ENCODE assay signal across 13 cellular contexts in the genomic region with DNA sequence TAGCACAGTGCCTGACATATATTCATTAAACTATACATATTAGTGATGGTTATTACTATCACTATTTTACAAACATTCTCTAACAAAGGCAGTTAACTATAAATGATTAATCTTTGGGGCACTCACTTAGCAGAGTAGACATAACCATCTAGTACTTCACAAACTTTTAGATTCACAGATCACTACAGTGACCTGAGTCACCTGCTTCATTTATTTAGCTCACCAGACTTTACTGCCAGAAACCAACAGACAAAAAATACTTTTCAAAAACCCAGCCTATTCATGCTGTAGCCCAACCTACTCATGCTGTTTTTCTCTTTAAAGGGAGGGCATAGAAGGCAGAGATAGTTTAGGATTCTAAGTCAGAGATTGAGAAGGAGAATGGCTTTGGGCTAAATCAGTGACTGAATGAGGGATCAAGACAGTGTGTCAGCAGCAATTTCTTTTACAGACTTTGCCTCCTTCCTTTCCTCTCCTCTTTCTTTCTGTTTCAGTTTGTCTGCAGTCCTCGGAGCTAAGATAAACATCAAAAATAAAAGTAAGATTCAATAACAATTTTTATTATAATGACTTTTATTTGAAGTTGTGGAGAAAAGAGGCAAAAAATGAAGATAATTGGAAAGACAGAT. TPM values are rescaled to one million over a fixed set of nuclear protein-coding genes. Genes with fewer than 3 reads are reported as not detected.
A peak's percentile ranks its signal among the peaks of the same experiment; 100 is the strongest.
DNase-seq lines count a peak whose midpoint lies in the region; ATAC-seq, FAIRE-seq and TF ChIP-seq lines count a peak whose summit lies in the region.
"Had no signal": no experiment of that assay in that cellular context is flagged by ENCODE, and none has a peak within 500 bp of the region (broad histone marks: within the 10 kb centered on the region; RNA-seq: fewer than 3 reads in every experiment).

No MANE protein-coding gene starts in this region.

- H2BK5ac ChIP-seq in H1 (ENCODE audit: low read depth, low read length): no peak overlapping the region

- no peaks in the 10 kb centered on the region for H3K36me3 Mint-ChIP-seq in osteocyte (ENCODE audit: unreplicated experiment)
- H3K36me3 Mint-ChIP-seq: brain had no signal

- H3K27me3 ChIP-seq in H1 (replicated peaks in 1 of 4; ENCODE audit: control insufficient read depth in 3 of 4, extremely low read depth in 1 of 4, insufficient read depth in 3 of 4, low read length in 3 of 4) (no peaks in the 10 kb centered on the region), dorsolateral prefrontal cortex (no peaks in the 10 kb centered on the region), suprapubic skin (no peaks in the 10 kb centered on the region)

- no peak overlapping the region for H4K8ac ChIP-seq in H1 (ENCODE audit: extremely low read depth, insufficient read depth, low read length)

- H4K20me1 ChIP-seq in H1 (replicated peaks in 1 of 2; ENCODE audit: control insufficient read depth in 1 of 2, insufficient read depth in 2 of 2, low read length in 2 of 2): no peaks in the 10 kb centered on the region

- no peak overlapping the region for H2BK120ac ChIP-seq in H1 (replicated peaks; ENCODE audit: low read depth, low read length)

- H3K27ac ChIP-seq in H1 (ENCODE audit: low read depth, low read length) (no peak overlapping the region), dorsolateral prefrontal cortex (no peak overlapping the region), suprapubic skin (no peak overlapping the region)

- TF ChIP-seq EP300 in H1 (IDR thresholded peaks at IDR 0.05; ENCODE audit: borderline replicate concordance in 1 of 2, low read depth in 2 of 2, low read length in 2 of 2) (no peak), suprapubic skin (IDR thresholded peaks at IDR 0.05) (no peak)

- H2AFZ ChIP-seq in H1 (ENCODE audit: low read length): peak overlapping the region; percentile 35; the same call in 1 of the 2 replicates

- H3K56ac ChIP-seq in H1 (replicated peaks; ENCODE audit: insufficient read length, low read depth, low read length): no peak overlapping the region

- H3K79me2 ChIP-seq in H1 (ENCODE audit: control insufficient read depth in 1 of 2, insufficient read depth in 2 of 2, low read length in 2 of 2): no peaks in the 10 kb centered on the region

- no peak overlapping the region for H3K4me3 Mint-ChIP-seq in osteocyte (ENCODE audit: unreplicated experiment)

- no peak for TF ChIP-seq CTCF in H1 (IDR thresholded peaks at IDR 0.05; ENCODE audit: control extremely low read depth in 1 of 3, insufficient read depth in 1 of 3, low read depth in 1 of 3, low read length in 3 of 3)
- no peak for TF ChIP-seq CTCF in osteocyte (IDR thresholded peaks at IDR 0.05)
- TF ChIP-seq CTCF in dorsolateral prefrontal cortex (IDR thresholded peaks at IDR 0.05 in 54 of 56, conservative IDR thresholded peaks at IDR 0.05 in 2 of 56; ENCODE audit: low read depth in 1 of 56, partially characterized antibody in 56 of 56): no peak
- no peak for TF ChIP-seq CTCF in suprapubic skin (IDR thresholded peaks at IDR 0.05)

- POLR2A ChIA-PET in H1 (lab: Charles Lee; ENCODE audit: partially characterized antibody): no interaction called here

- TF ChIP-seq RAD21 in H1 (IDR thresholded peaks at IDR 0.05 in 1 of 2, conservative IDR thresholded peaks at IDR 0.05 in 1 of 2; ENCODE audit: low read depth in 2 of 2, low read length in 2 of 2): no peak

- intact Hi-C loops in dorsolateral prefrontal cortex (cut with DNase I): no loop called here

- no peak overlapping the region for H3K4ac ChIP-seq in H1 (replicated peaks; ENCODE audit: insufficient read length, low read depth, low read length)

- no peak for TF ChIP-seq POLR2A in H1 (IDR thresholded peaks at IDR 0.05; ENCODE audit: control extremely low read depth in 1 of 2, low read depth in 2 of 2, low read length in 2 of 2)
- no peak for TF ChIP-seq POLR2A in suprapubic skin (IDR thresholded peaks at IDR 0.05)

- no peak overlapping the region for H4K91ac ChIP-seq in H1 (replicated peaks; ENCODE audit: insufficient read length, low read length)

- no peaks in the 10 kb centered on the region for H3K27me3 Mint-ChIP-seq in osteocyte (ENCODE audit: unreplicated experiment)
- H3K27me3 Mint-ChIP-seq: brain had no signal

- no peak overlapping the region for H2BK20ac ChIP-seq in H1 (ENCODE audit: low read length)

- H3K4me1 ChIP-seq in H1 (replicated peaks in 1 of 4; ENCODE audit: control insufficient read depth in 3 of 4, insufficient read depth in 4 of 4, low read length in 3 of 4) (no peaks in the 10 kb centered on the region; a peak in 1 of 7 replicates), suprapubic skin (no peaks in the 10 kb centered on the region)

- no peak overlapping the region for H3K18ac ChIP-seq in H1 (ENCODE audit: extremely low read depth, low read length)

- H3K9ac ChIP-seq in H1 (replicated peaks in 1 of 4; ENCODE audit: extremely low read depth in 1 of 4, low read depth in 3 of 4, low read length in 3 of 4): no peak overlapping the region

- H3K4me1 Mint-ChIP-seq in osteocyte (ENCODE audit: unreplicated experiment): peaks cover 22% of the 10 kb centered on the region

- no peak overlapping the region for H3K14ac ChIP-seq in H1 (ENCODE audit: insufficient read length)

- no peak overlapping the region for H3K4me2 ChIP-seq in H1 (ENCODE audit: insufficient read depth in 1 of 2, low read depth in 2 of 2, low read length in 2 of 2)

- peaks cover 6% of the 10 kb centered on the region for H3K9me3 Mint-ChIP-seq in osteocyte (ENCODE audit: unreplicated experiment)

- CTCF ChIA-PET in H1 (lab: Charles Lee; ENCODE audit: partially characterized antibody): no interaction called here

- no peak for DNase-seq in H1 (ENCODE audit: low read depth in 1 of 2, low spot score in 2 of 2)
- DNase-seq in osteocyte (ENCODE audit: extremely low spot score, unreplicated experiment): no peak
- DNase-seq in HTR-8/SVneo (ENCODE audit: insufficient read length, low spot score): no peak
- DNase-seq in dorsolateral prefrontal cortex: no peak
- DNase-seq in suprapubic skin (ENCODE audit: low spot score in 2 of 2): no peak
- DNase-seq: Caco-2, left ventricle myocardium superior, NCI-H69 had no signal

- no peak overlapping the region for H2BK12ac ChIP-seq in H1 (ENCODE audit: low read depth, low read length)

- H3K23me2 ChIP-seq in H1 (ENCODE audit: low read depth, low read length): no peaks in the 10 kb centered on the region

- peak overlapping the region; percentile 32 for H3K27ac Mint-ChIP-seq in osteocyte (ENCODE audit: unreplicated experiment)

- FAIRE-seq in H1 (lab: Jason Lieb, UNC): no peak
- FAIRE-seq in HTR-8/SVneo (lab: Jason Lieb, UNC): no peak

- no peak overlapping the region for H3K23ac ChIP-seq in H1 (ENCODE audit: insufficient read length)

- H3K36me3 ChIP-seq in H1 (ENCODE audit: control insufficient read depth in 2 of 4, insufficient read depth in 4 of 4, low read length in 3 of 4): no peaks in the 10 kb centered on the region
- H3K36me3 ChIP-seq in suprapubic skin: no peaks in the 10 kb centered on the region
- H3K36me3 ChIP-seq: HAP-1 had no signal

- H3K79me1 ChIP-seq in H1 (ENCODE audit: low read depth, low read length): no peaks in the 10 kb centered on the region

- H3K9me3 ChIP-seq in H1 (ENCODE audit: insufficient read depth in 2 of 2, low read depth in 1 of 2, low read length in 1 of 2) (no peaks in the 10 kb centered on the region), suprapubic skin (no peaks in the 10 kb centered on the region)
- H3K9me3 ChIP-seq: HAP-1 had no signal

- peak; percentile 48 for ATAC-seq in GM19023 (IDR thresholded peaks at IDR 0.05; ENCODE audit: unreplicated experiment)
- peak; percentile 42 for ATAC-seq in HG03354 (IDR thresholded peaks at IDR 0.05; ENCODE audit: poor library complexity, severe bottlenecking, unreplicated experiment)
- ATAC-seq in HG02938 (IDR thresholded peaks at IDR 0.05; ENCODE audit: unreplicated experiment): no peak
- ATAC-seq: left ventricle myocardium superior had no signal

- H4K5ac ChIP-seq in H1 (ENCODE audit: insufficient read length, low read depth, low read length): no peak overlapping the region

- no peak overlapping the region for H2AK5ac ChIP-seq in H1 (ENCODE audit: low read depth, low read length)

- H2BK15ac ChIP-seq in H1 (ENCODE audit: low read length): no peak overlapping the region

- H3K4me3 ChIP-seq in H1 (ENCODE audit: extremely low read depth in 1 of 4, insufficient read depth in 2 of 4, low read depth in 3 of 4, low read length in 4 of 4): no peak overlapping the region
- H3K4me3 ChIP-seq in dorsolateral prefrontal cortex: peak overlapping the region in 12 of 59 donors; percentile 1 to 31 (median 10)
- no peak overlapping the region for H3K4me3 ChIP-seq in suprapubic skin
- H3K4me3 ChIP-seq: HAP-1 had no signal

- WGBS in H1 (ENCODE audit: extremely low coverage in 1 of 2, insufficient coverage in 1 of 2, insufficient read length in 1 of 2, insufficient replicate concordance in 2 of 2, low coverage in 1 of 2, low lambda C conversion rate in 2 of 2, missing lambda C conversion rate in 1 of 2), 2 experiments: 100% methylated on average over 1 of the region's 1 CpG; no CpG with 5 or more reads in 1 of the 2 experiments
- WGBS in suprapubic skin: 32% methylated on average over 1 of the region's 1 CpG

TF ChIP-seq in H1, 55 proteins besides CTCF, POLR2A, EP300 and RAD21 (continues in another document):
- TF ChIP-seq SP1 (IDR thresholded peaks at IDR 0.05; ENCODE audit: low read depth, low read length) (no peak), YY1 (IDR thresholded peaks at IDR 0.05; ENCODE audit: low read depth, low read length) (no peak), GABPA (IDR thresholded peaks at IDR 0.05; ENCODE audit: borderline replicate concordance, insufficient read depth, low read length) (no peak), CBX5 (IDR thresholded peaks at IDR 0.05; ENCODE audit: low read depth, low read length) (no peak)
- TF ChIP-seq, protein P1, sequence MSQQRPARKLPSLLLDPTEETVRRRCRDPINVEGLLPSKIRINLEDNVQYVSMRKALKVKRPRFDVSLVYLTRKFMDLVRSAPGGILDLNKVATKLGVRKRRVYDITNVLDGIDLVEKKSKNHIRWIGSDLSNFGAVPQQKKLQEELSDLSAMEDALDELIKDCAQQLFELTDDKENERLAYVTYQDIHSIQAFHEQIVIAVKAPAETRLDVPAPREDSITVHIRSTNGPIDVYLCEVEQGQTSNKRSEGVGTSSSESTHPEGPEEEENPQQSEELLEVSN (IDR thresholded peaks at IDR 0.05): no peak

RNA-seq across cellular contexts. Expression of a gene that starts 34.7 kb away (rescaled TPM):
- 29.5 and 32.4 TPM in 2 replicates for total RNA-seq in H1 (2021; fragmentation: NEBNext Ultra II Directional; extraction: Animal tissue kit (Norgen Biotek cat#: 25700))
- 3.4 and 5.6 TPM in 2 replicates for polyA plus RNA-seq in H1 (2011; rRNA removed)
- polyA plus RNA-seq in H1 (2011; cell fraction: cytosol; rRNA removed): 8.1 TPM
- polyA plus RNA-seq in H1 (2011; cell fraction: nucleus; rRNA removed): 10.9 TPM
- 6.9 to 13.7 TPM (median 12.9 TPM) in 4 replicates for polyA plus RNA-seq in H1 (2012, experiment 1 of 2)
- 0.59 TPM for polyA plus RNA-seq in H1 (2012, experiment 2 of 2)
- 11.6 TPM for polyA plus RNA-seq in H1 (2013, experiment 1 of 2)
- polyA plus RNA-seq in H1 (2013, experiment 2 of 2): 12.1 TPM
- 55.2 and 66.1 TPM in 2 replicates for polyA minus RNA-seq in H1 (2011; rRNA and poly(A)+ RNA removed)
- polyA minus RNA-seq in H1 (2011; cell fraction: cytosol; rRNA and poly(A)+ RNA removed): 26.3 TPM
- 114 TPM for polyA minus RNA-seq in H1 (2011; cell fraction: nucleus; rRNA and poly(A)+ RNA removed)
- total RNA-seq in osteocyte (9.1 and 10.9 TPM in 2 replicates), dorsolateral prefrontal cortex (10 to 100 TPM in 15 of 120 experiments, 1 to 10 TPM in 105; 2.0 to 17.7 (median 6.1) TPM), suprapubic skin (10 to 100 TPM in 2 of 4 donors, 1 to 10 TPM in 2; 6.4 to 20.0 (median 9.8) TPM)
